Comparison of ENCODE assay signal across 9 cellular contexts in the genomic region with DNA sequence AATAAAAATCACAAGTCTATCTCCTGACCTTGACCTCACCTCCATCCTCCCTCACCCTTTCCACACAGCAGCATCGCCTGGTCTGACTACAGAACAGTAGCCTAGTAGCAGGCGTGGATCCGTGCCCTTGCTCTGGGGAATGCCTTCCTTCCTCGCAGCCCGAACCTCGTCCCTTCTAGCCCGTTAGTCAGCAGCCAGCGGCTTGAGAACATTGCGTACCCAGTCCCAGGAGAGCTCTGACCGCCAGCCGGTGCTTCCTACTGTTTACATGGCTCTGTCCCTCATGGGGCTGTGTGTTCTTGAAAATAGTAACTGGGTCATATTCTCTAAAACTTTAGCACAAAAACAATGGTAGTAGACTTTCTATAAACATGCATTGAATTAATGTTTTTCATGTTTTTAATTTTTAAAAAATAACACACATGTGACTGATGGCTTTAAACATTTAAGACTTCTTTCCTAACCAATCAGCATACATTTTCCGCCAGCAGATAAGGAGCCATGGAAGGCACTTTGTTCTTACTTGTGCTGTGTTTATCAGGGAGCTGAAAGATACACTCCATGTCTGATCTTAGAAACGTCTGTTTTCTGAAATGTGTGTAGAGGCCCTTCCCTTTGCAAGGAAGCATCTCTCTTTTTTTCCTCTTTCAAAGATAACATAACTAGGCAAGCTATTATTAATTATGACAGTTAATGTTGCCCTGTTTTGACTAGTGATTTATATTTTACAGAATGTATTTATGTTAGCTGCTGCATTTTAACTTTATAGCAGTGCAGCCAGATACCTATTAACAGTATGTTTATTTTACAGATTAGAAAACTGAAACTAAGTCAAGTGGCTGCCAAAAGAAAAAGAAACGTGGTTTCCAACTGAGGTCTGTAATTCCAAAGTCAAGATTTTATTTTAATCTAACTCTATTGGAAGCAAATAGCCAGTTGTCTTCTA.
DNase-seq lines count a peak whose midpoint lies in the region; ATAC-seq and TF ChIP-seq lines count a peak whose summit lies in the region.
"Had no signal": no experiment of that assay in that cellular context is flagged by ENCODE, and none has a peak within 500 bp of the region (broad histone marks: within the 10 kb centered on the region; RNA-seq: fewer than 3 reads in every experiment).

No MANE protein-coding gene starts in this region.

- no peaks in the 10 kb centered on the region for H3K27me3 ChIP-seq in Peyer's patch
- peaks cover 2% of the 10 kb centered on the region for H3K27me3 ChIP-seq in fibroblast of lung (ENCODE audit: control insufficient read depth, insufficient read depth, low read length)
- H3K27me3 ChIP-seq in thoracic aorta (replicated peaks; ENCODE audit: insufficient read depth) = no peaks in the 10 kb centered on the region

- no peaks in the 10 kb centered on the region for H3K36me3 ChIP-seq in Peyer's patch
- H3K36me3 ChIP-seq in fibroblast of lung (ENCODE audit: control insufficient read depth, insufficient read depth, low read length) = no peaks in the 10 kb centered on the region
- no peaks in the 10 kb centered on the region for H3K36me3 ChIP-seq in thoracic aorta

- TF ChIP-seq CTCF in Peyer's patch (IDR thresholded peaks at IDR 0.05) = no peak
- no peak for TF ChIP-seq CTCF in fibroblast of lung (conservative IDR thresholded peaks at IDR 0.05 in 1 of 2, IDR thresholded peaks at IDR 0.05 in 1 of 2; ENCODE audit: low read depth in 1 of 2, low read length in 2 of 2)
- TF ChIP-seq CTCF in mesothelial cell of epicardium (IDR thresholded peaks at IDR 0.05; ENCODE audit: unreplicated experiment) = no peak
- TF ChIP-seq CTCF in thoracic aorta (IDR thresholded peaks at IDR 0.05) = no peak

- no peak overlapping the region for H2AFZ ChIP-seq in fibroblast of lung (ENCODE audit: low read length)

- H3K4me3 Mint-ChIP-seq in mesothelial cell of epicardium = no peak overlapping the region
- H3K4me3 Mint-ChIP-seq: dendritic cell treated with granulocyte-macrophage colony-stimulating factor and Interleukin-4, amounts not matched to agents 40 ng/mL and 50 ng/mL, for 4 days had no signal

- DNase-seq in Peyer's patch (peak; percentile 23 to 80 (median 61)), fibroblast of lung (ENCODE audit: low read depth in 2 of 2) (peak; percentile 30 to 95), mesothelial cell of epicardium (ENCODE audit: low spot score in 2 of 2, unreplicated experiment in 2 of 2) (no peak), thoracic aorta (ENCODE audit: low spot score) (peak; percentile 90)
- no peak for DNase-seq in central memory CD4-positive, alpha-beta T cell

- H3K27ac ChIP-seq in Peyer's patch (peak overlapping the region; percentile 40 to 79 (median 57)), fibroblast of lung (ENCODE audit: insufficient read depth, low read length) (no peak overlapping the region), thoracic aorta (peak overlapping the region; percentile 66 to 72)

- H3K4me3 ChIP-seq in Peyer's patch (no peak overlapping the region), fibroblast of lung (replicated peaks in 1 of 4; ENCODE audit: control extremely low read depth in 1 of 4, insufficient read depth in 1 of 4, low read depth in 3 of 4, low read length in 4 of 4) (no peak overlapping the region), thoracic aorta (peak overlapping the region; percentile 30)

- H3K79me2 ChIP-seq in fibroblast of lung (ENCODE audit: control insufficient read depth, insufficient read depth, low read length) = no peaks in the 10 kb centered on the region

- TF ChIP-seq POLR2A in Peyer's patch (IDR thresholded peaks at IDR 0.05) = no peak

- H3K9me3 ChIP-seq in Peyer's patch (no peaks in the 10 kb centered on the region), fibroblast of lung (ENCODE audit: control insufficient read depth, insufficient read depth, low read depth, low read length) (no peaks in the 10 kb centered on the region), thoracic aorta (no peaks in the 10 kb centered on the region)

- H3K4me1 ChIP-seq in Peyer's patch = peaks cover 0 to 5% (median 0%) of the 10 kb centered on the region in 4 donors
- H3K4me1 ChIP-seq in fibroblast of lung (ENCODE audit: control insufficient read depth, extremely low read depth, insufficient read depth, low read length) = no peaks in the 10 kb centered on the region
- H3K4me1 ChIP-seq in thoracic aorta (ENCODE audit: control insufficient read depth in 1 of 2, low read depth in 2 of 2) = peaks cover 8 to 31% of the 10 kb centered on the region in 2 donors

- H3K27ac Mint-ChIP-seq in mesothelial cell of epicardium = peak overlapping the region; percentile 96
- H3K27ac Mint-ChIP-seq: dendritic cell treated with granulocyte-macrophage colony-stimulating factor and Interleukin-4, amounts not matched to agents 40 ng/mL and 50 ng/mL, for 4 days had no signal

- peaks cover 74% of the 10 kb centered on the region for H3K4me1 Mint-ChIP-seq in mesothelial cell of epicardium

- H3K9me3 Mint-ChIP-seq in mesothelial cell of epicardium = no peaks in the 10 kb centered on the region

- no peaks in the 10 kb centered on the region for H3K27me3 Mint-ChIP-seq in mesothelial cell of epicardium (ENCODE audit: low read depth)
- H3K27me3 Mint-ChIP-seq: dendritic cell treated with granulocyte-macrophage colony-stimulating factor and Interleukin-4, amounts not matched to agents 40 ng/mL and 50 ng/mL, for 4 days had no signal

- H3K4me2 ChIP-seq in fibroblast of lung (ENCODE audit: extremely low read depth, insufficient read depth, low read length) = peak overlapping the region; percentile 7

- H3K9ac ChIP-seq in fibroblast of lung (ENCODE audit: insufficient read depth, low read length) = no peak overlapping the region

- no peaks in the 10 kb centered on the region for H4K20me1 ChIP-seq in fibroblast of lung (ENCODE audit: control insufficient read depth, extremely low read depth, insufficient read depth, low read length)

- no peaks in the 10 kb centered on the region for H3K36me3 Mint-ChIP-seq in mesothelial cell of epicardium

- ATAC-seq in thoracic aorta (ENCODE audit: insufficient number of reproducible peaks, low FRiP score, low read depth) (peak; percentile 97), GM21423 (IDR thresholded peaks at IDR 0.05; ENCODE audit: unreplicated experiment) (no peak), GM18867 (IDR thresholded peaks at IDR 0.05; ENCODE audit: unreplicated experiment) (no peak), GM21447 (IDR thresholded peaks at IDR 0.05; ENCODE audit: unreplicated experiment) (no peak)

Comparison
In these comparisons a context has a peak if more than half of its experiments do, and no peak if none do; other contexts are left out.
1. DNase-seq: peak in Peyer's patch (3 of 3), fibroblast of lung (2 of 2) and thoracic aorta (single experiment); none in mesothelial cell of epicardium (0 of 2) and central memory CD4-positive, alpha-beta T cell (single experiment).